In genomic region chr11:122861631-122862030, GRCh38 we compare ENCODE assay signal across 25 cellular contexts. TPM values are rescaled to one million over a fixed set of nuclear protein-coding genes. Genes with fewer than 3 reads are reported as not detected.
A peak's percentile ranks its signal among the peaks of the same experiment; 100 is the strongest.
DNase-seq lines count a peak whose midpoint lies in the region; ATAC-seq and TF ChIP-seq lines count a peak whose summit lies in the region.
"Had no signal": no experiment of that assay in that cellular context is flagged by ENCODE, and none has a peak within 500 bp of the region (broad histone marks: within the 10 kb centered on the region; RNA-seq: fewer than 3 reads in every experiment).

No MANE protein-coding gene starts in this region.

- no peaks in the 10 kb centered on the region for H3K27me3 ChIP-seq in CD8-positive, alpha-beta T cell (ENCODE audit: insufficient read depth, low read length)
- H3K27me3 ChIP-seq in RWPE2 (ENCODE audit: insufficient read depth, poor library complexity, severe bottlenecking), result no peaks in the 10 kb centered on the region

- intact Hi-C loops in CD8-positive, alpha-beta T cell (cut with DNase I, micrococcal nuclease), result loop anchor here (2.0 to 5.0 kb wide), 2 partner anchors 193 to 386 kb away; no protein-coding TSS in a partner anchor

- CTCF ChIA-PET in CD8-positive, alpha-beta T cell (lab: Charles Lee), result interaction anchor here (0.5 to 20.2 kb wide), 5 partner anchors 9 to 192 kb away, joined by 3 to 472 read pairs (median 27); no protein-coding TSS in a partner anchor

- no peak overlapping the region for H3K27ac ChIP-seq in CD8-positive, alpha-beta T cell (ENCODE audit: low read depth, low read length)
- H3K27ac ChIP-seq in RWPE2 (ENCODE audit: poor library complexity, severe bottlenecking), result no peak overlapping the region
- H3K27ac ChIP-seq: BLaER1 treated with 17β-estradiol and CSF1 and Interleukin-3, amounts not matched to agents 10 nM and 100 nM; SK-N-MC had no signal

- no peak overlapping the region for H3K4me3 ChIP-seq in CD8-positive, alpha-beta T cell (ENCODE audit: low read depth, low read length)
- H3K4me3 ChIP-seq in RWPE2 (ENCODE audit: severe bottlenecking) (no peak overlapping the region), epithelial cell of esophagus (ENCODE audit: low read length) (no peak overlapping the region)
- H3K4me3 ChIP-seq: BLaER1 treated with 17β-estradiol and CSF1 and Interleukin-3, amounts not matched to agents 10 nM and 100 nM; K562; MG63; SK-N-MC had no signal

- H3K4me1 Mint-ChIP-seq in CD8-positive, alpha-beta T cell (ENCODE audit: low read depth), result peaks cover 21% of the 10 kb centered on the region

- H3K36me3 Mint-ChIP-seq in CD8-positive, alpha-beta T cell, result peaks cover 83% of the 10 kb centered on the region

- ATAC-seq in CD8-positive, alpha-beta T cell, result no peak
- peak; percentile 63 for ATAC-seq in RWPE2 (ENCODE audit: low read depth)
- ATAC-seq in GM21717 (IDR thresholded peaks at IDR 0.05; ENCODE audit: unreplicated experiment), result no peak
- ATAC-seq: K562 had no signal

- no peaks in the 10 kb centered on the region for H3K27me3 Mint-ChIP-seq in CD8-positive, alpha-beta T cell (ENCODE audit: low read depth)
- H3K27me3 Mint-ChIP-seq: CD4-positive, alpha-beta T cell had no signal

- DNase-seq in CD8-positive, alpha-beta T cell, result no peak
- DNase-seq in HPDE6-E6E7 (ENCODE audit: extremely low spot score) (peak; percentile 69), RWPE2 (ENCODE audit: low spot score) (no peak), epithelial cell of esophagus (ENCODE audit: low read depth) (peak; percentile 89), NCI-H1694 treated with DMSO at 0.1 percent for 48 hours (lab: John Stamatoyannopoulos, UW) (no peak), GM19238 (ENCODE audit: insufficient read length, low spot score) (no peak)
- DNase-seq in activated effector memory CD4-positive, alpha-beta T cell treated with Interleukin-2 at 50 U/mL for 16 hours, result no peak
- DNase-seq: AML-193; CD4-positive, alpha-beta T cell; COR-L47; DMS79; EL; GF-D8; Kasumi-1; MG63; NCI-H1105 treated with DMSO at 0.1 percent for 48 hours; NCI-H146; NCI-H2029; NCI-H446 treated with DMSO at 0.1 percent for 48 hours; NCI-H82; SIG-M5 had no signal

- POLR2A ChIA-PET in CD8-positive, alpha-beta T cell (lab: Charles Lee), result no interaction called here

- H3K27ac Mint-ChIP-seq in CD8-positive, alpha-beta T cell, result peak overlapping the region; percentile 29
- H3K27ac Mint-ChIP-seq: CD4-positive, alpha-beta T cell had no signal

- no peaks in the 10 kb centered on the region for H3K9me3 Mint-ChIP-seq in CD8-positive, alpha-beta T cell
- H3K9me3 Mint-ChIP-seq: CD4-positive, alpha-beta T cell had no signal

- H3K4me1 ChIP-seq in CD8-positive, alpha-beta T cell (ENCODE audit: insufficient read depth, low read length), result peaks cover 4% of the 10 kb centered on the region
- H3K4me1 ChIP-seq in RWPE2 (ENCODE audit: insufficient read depth, poor library complexity, severe bottlenecking), result peaks cover 7% of the 10 kb centered on the region

- no peak overlapping the region for H3K4me3 Mint-ChIP-seq in CD8-positive, alpha-beta T cell
- H3K4me3 Mint-ChIP-seq: CD4-positive, alpha-beta T cell had no signal

- H3K9me3 ChIP-seq in CD8-positive, alpha-beta T cell (ENCODE audit: low read length), result no peaks in the 10 kb centered on the region
- H3K9me3 ChIP-seq in RWPE2 (ENCODE audit: severe bottlenecking), result no peaks in the 10 kb centered on the region
- H3K9me3 ChIP-seq: BLaER1 treated with 17β-estradiol and CSF1 and Interleukin-3, amounts not matched to agents 10 nM and 100 nM; MG63 had no signal

- H3K36me3 ChIP-seq in CD8-positive, alpha-beta T cell (ENCODE audit: insufficient read depth, low read length), result peaks cover 64% of the 10 kb centered on the region
- no peaks in the 10 kb centered on the region for H3K36me3 ChIP-seq in RWPE2 (ENCODE audit: low read depth)
- H3K36me3 ChIP-seq: BLaER1 treated with 17β-estradiol and CSF1 and Interleukin-3, amounts not matched to agents 10 nM and 100 nM; MG63 had no signal

- no peak for TF ChIP-seq CTCF in CD8-positive, alpha-beta T cell (IDR thresholded peaks at IDR 0.05)
- TF ChIP-seq CTCF in RWPE2 (IDR thresholded peaks at IDR 0.05; ENCODE audit: poor library complexity, severe bottlenecking) (no peak), epithelial cell of esophagus (IDR thresholded peaks at IDR 0.05; ENCODE audit: insufficient read depth, low read depth, low read length, missing control alignments) (no peak)

RNA-seq across cellular contexts. Expression of gene JHY, which starts 20.9 kb away (rescaled TPM):
- 1 to 10 TPM; 1.7 to 1.9 TPM for total RNA-seq in CD8-positive, alpha-beta T cell
- total RNA-seq: K562 had no signal

RNA-seq across cellular contexts. Expression of gene CRTAM, which starts 23.3 kb away (rescaled TPM):
- total RNA-seq in CD8-positive, alpha-beta T cell, result 10 to 100 TPM; 31.7 to 36.1 TPM
- total RNA-seq: K562 had no signal

Comparison
In these comparisons a context has a peak if more than half of its experiments do, and no peak if none do; other contexts are left out.
1. DNase-seq: peak in HPDE6-E6E7 (single experiment) and epithelial cell of esophagus (single experiment); none in CD8-positive, alpha-beta T cell (0 of 7), RWPE2 (single experiment), NCI-H1694 treated with DMSO at 0.1 percent for 48 hours (single experiment), activated effector memory CD4-positive, alpha-beta T cell treated with Interleukin-2 at 50 U/mL for 16 hours (single experiment) and GM19238 (single experiment).